11 cellular contexts compared by ENCODE assay signal in the genomic region with DNA sequence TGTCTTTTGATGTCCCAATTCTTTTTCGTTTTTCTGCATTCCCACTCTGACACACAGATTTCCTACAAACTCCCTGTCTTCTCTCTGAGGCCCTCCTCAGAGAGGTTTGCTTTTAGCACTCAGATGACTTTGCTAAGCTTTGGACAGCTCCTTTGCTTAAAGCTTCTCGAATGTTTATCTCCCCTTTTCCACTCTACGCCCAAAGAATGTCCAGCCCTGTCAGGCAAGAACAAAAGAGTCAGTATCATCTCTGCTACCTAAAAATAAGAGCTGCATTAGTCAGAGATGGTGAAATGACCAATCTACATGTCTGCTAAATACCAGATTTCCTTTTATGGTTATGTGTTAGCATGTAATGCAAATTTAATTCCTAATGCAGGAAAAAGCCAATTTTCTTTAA. TPM values are rescaled to one million over a fixed set of nuclear protein-coding genes. Genes with fewer than 3 reads are reported as not detected.
DNase-seq lines count a peak whose midpoint lies in the region; ATAC-seq and TF ChIP-seq lines count a peak whose summit lies in the region.
"Had no signal": no experiment of that assay in that cellular context is flagged by ENCODE, and none has a peak within 500 bp of the region (broad histone marks: within the 10 kb centered on the region; RNA-seq: fewer than 3 reads in every experiment).

No MANE protein-coding gene starts in this region.

- H3K79me1 ChIP-seq in H9 (ENCODE audit: insufficient read depth, low read depth, low read length, poor library complexity, severe bottlenecking), result no peaks in the 10 kb centered on the region

- H3K27me3 Mint-ChIP-seq in H9 (ENCODE audit: low read depth), result no peaks in the 10 kb centered on the region

- H3K9me3 Mint-ChIP-seq in H9, result peaks cover 2% of the 10 kb centered on the region in 2 experiments; a peak in 3 of 5 replicates
- H3K9me3 Mint-ChIP-seq: activated T-cell treated with anti-CD3 and anti-CD28 coated beads, Interleukin-2, amount 50 U/mL, for 4 hours had no signal

- no peaks in the 10 kb centered on the region for H3K4me1 Mint-ChIP-seq in H9

- peaks cover 18% of the 10 kb centered on the region for H3K4me1 ChIP-seq in cardiac muscle cell (ENCODE audit: low read depth)
- H3K4me1 ChIP-seq in ectodermal cell (ENCODE audit: control insufficient read depth, insufficient read depth, low read length), result peaks cover 6% of the 10 kb centered on the region
- H3K4me1 ChIP-seq in H9 (ENCODE audit: insufficient read depth, low read length), result no peaks in the 10 kb centered on the region

- H3K27me3 ChIP-seq in cardiac muscle cell, result no peaks in the 10 kb centered on the region
- no peaks in the 10 kb centered on the region for H3K27me3 ChIP-seq in ectodermal cell (ENCODE audit: control insufficient read depth, insufficient read depth, low read length, poor library complexity, severe bottlenecking)
- H3K27me3 ChIP-seq in layer of hippocampus (ENCODE audit: control insufficient read depth, insufficient read depth, low read length), result no peaks in the 10 kb centered on the region
- no peaks in the 10 kb centered on the region for H3K27me3 ChIP-seq in H9 (ENCODE audit: insufficient read depth, low read length)
- H3K27me3 ChIP-seq: neutrophil had no signal

- no peak overlapping the region for H3K56ac ChIP-seq in H9 (ENCODE audit: insufficient read length, low read depth, low read length)

- WGBS in ectodermal cell, 2 experiments, result 79 to 91% methylated on average over 3 of the region's 3 CpGs
- WGBS in H9 (ENCODE audit: extremely low coverage, insufficient read length, low lambda C conversion rate), result no CpG with 5 or more reads among the region's 3 CpGs

- no peak overlapping the region for H2BK15ac ChIP-seq in H9 (ENCODE audit: low read depth, low read length)

- H3K18ac ChIP-seq in H9 (ENCODE audit: insufficient read length, low read depth, low read length), result no peak overlapping the region

- H2BK5ac ChIP-seq in H9 (ENCODE audit: insufficient read length, low read length), result no peak overlapping the region

- no peaks in the 10 kb centered on the region for H4K20me1 ChIP-seq in H9 (ENCODE audit: control insufficient read depth, insufficient read depth, insufficient read length)

- H4K91ac ChIP-seq in H9 (ENCODE audit: insufficient read length, low read depth, low read length), result no peak overlapping the region

- H2BK12ac ChIP-seq in H9 (ENCODE audit: insufficient read length, low read depth, low read length), result no peak overlapping the region

- no peak overlapping the region for H2AFZ ChIP-seq in H9 (ENCODE audit: low read length)

- no peak overlapping the region for H3K4ac ChIP-seq in H9 (ENCODE audit: low read depth, low read length)

- H3K4me3 ChIP-seq in cardiac muscle cell, result no peak overlapping the region
- no peak overlapping the region for H3K4me3 ChIP-seq in ectodermal cell (ENCODE audit: insufficient read depth, low read depth, low read length)
- H3K4me3 ChIP-seq in coronary artery, result no peak overlapping the region
- H3K4me3 ChIP-seq: GM12878 had no signal

- no peaks in the 10 kb centered on the region for H3K23me2 ChIP-seq in H9 (ENCODE audit: insufficient read length, low read depth, low read length, poor library complexity, severe bottlenecking)

- H3K23ac ChIP-seq in H9 (ENCODE audit: insufficient read length, low read depth, low read length), result no peak overlapping the region

- H3K9ac ChIP-seq in H9 (ENCODE audit: extremely low read depth, insufficient read length, low read length), result no peak overlapping the region

- H3K27ac ChIP-seq in cardiac muscle cell, result peak overlapping the region; percentile 78
- H3K27ac ChIP-seq in ectodermal cell (ENCODE audit: insufficient read depth, low read depth, low read length, poor library complexity, severe bottlenecking), result peak overlapping the region; percentile 6
- H3K27ac ChIP-seq in layer of hippocampus (ENCODE audit: low read depth, low read length), result peak overlapping the region; percentile 12
- H3K27ac ChIP-seq in coronary artery, result no peak overlapping the region
- no peak overlapping the region for H3K27ac ChIP-seq in H9 (ENCODE audit: insufficient read length, low read depth, low read length)
- H3K27ac ChIP-seq: neutrophil had no signal

- TF ChIP-seq CTCF in cardiac muscle cell (IDR thresholded peaks at IDR 0.05; ENCODE audit: low read depth, low read length), result no peak
- no peak for TF ChIP-seq CTCF in coronary artery (IDR thresholded peaks at IDR 0.05)
- TF ChIP-seq CTCF in H9 (conservative IDR thresholded peaks at IDR 0.05), result no peak

- no peak overlapping the region for H2AK5ac ChIP-seq in H9 (ENCODE audit: insufficient read length, low read length)

- H2BK20ac ChIP-seq in H9 (ENCODE audit: low read depth, low read length, poor library complexity, severe bottlenecking), result no peak overlapping the region

- no peak overlapping the region for H3K14ac ChIP-seq in H9 (ENCODE audit: insufficient read depth, low read length)

- no peak overlapping the region for H2BK120ac ChIP-seq in H9 (ENCODE audit: low read depth, low read length, poor library complexity, severe bottlenecking)

- DNase-seq in cardiac muscle cell (ENCODE audit: low read depth in 1 of 2, low spot score in 1 of 2) (peak; percentile 70 to 91), Right ventricle myocardium inferior (ENCODE audit: missing footprints) (no peak), posterior vena cava (ENCODE audit: low spot score) (no peak), coronary artery (ENCODE audit: low spot score) (no peak), H9 (no peak)
- DNase-seq: activated T-cell treated with anti-CD3 and anti-CD28 coated beads, Interleukin-2, amount 50 U/mL, for 4 hours had no signal

- H3K79me2 ChIP-seq in H9 (ENCODE audit: insufficient read depth, low read length), result no peaks in the 10 kb centered on the region

- ATAC-seq in Right ventricle myocardium inferior, result no peak
- no peak for ATAC-seq in HG02571 (IDR thresholded peaks at IDR 0.05; ENCODE audit: unreplicated experiment)
- ATAC-seq: activated T-cell treated with anti-CD3 and anti-CD28 coated beads, Interleukin-2, amount 50 U/mL, for 4 hours; GM12878 had no signal

- no peak overlapping the region for H4K5ac ChIP-seq in H9 (ENCODE audit: insufficient read length, low read depth, low read length)

- no peak overlapping the region for H3T11ph ChIP-seq in H9 (ENCODE audit: low read length)

- no peaks in the 10 kb centered on the region for H3K9me3 ChIP-seq in cardiac muscle cell (ENCODE audit: low read depth)
- H3K9me3 ChIP-seq in ectodermal cell (ENCODE audit: control insufficient read depth, low read length), result no peaks in the 10 kb centered on the region
- H3K9me3 ChIP-seq in H9 (ENCODE audit: control insufficient read depth, low read depth, low read length), result no peaks in the 10 kb centered on the region
- H3K9me3 ChIP-seq: neutrophil had no signal

- intact Hi-C loops in Right ventricle myocardium inferior (cut with DNase I), result no loop called here
- intact Hi-C loops in posterior vena cava (cut with DNase I), result no loop called here

- no peak overlapping the region for H4K8ac ChIP-seq in H9 (replicated peaks; ENCODE audit: insufficient read length, low read depth, low read length)

- H3K27ac Mint-ChIP-seq in H9, result 0 out of 7 replicates have a peak overlapping the region, but pooled peaks of 1 of the 3 experiments have one; percentile 11

- H3K36me3 Mint-ChIP-seq in H9 (ENCODE audit: insufficient read depth in 1 of 3, low read depth in 3 of 3), result peaks cover 21 to 35% (median 33%) of the 10 kb centered on the region in 3 experiments

- H3K36me3 ChIP-seq in cardiac muscle cell (peaks cover 8% of the 10 kb centered on the region), ectodermal cell (ENCODE audit: control insufficient read depth, insufficient read depth, low read length) (no peaks in the 10 kb centered on the region)

- no peak overlapping the region for H3K4me3 Mint-ChIP-seq in H9
- H3K4me3 Mint-ChIP-seq: activated T-cell treated with anti-CD3 and anti-CD28 coated beads, Interleukin-2, amount 50 U/mL, for 4 hours had no signal

- H3K4me2 ChIP-seq in H9 (ENCODE audit: insufficient read depth, insufficient read length, low read length), result no peak overlapping the region

RNA-seq across cellular contexts. Expression of a gene that starts 56.8 kb away (rescaled TPM):
- total RNA-seq in cardiac muscle cell (28.7 and 34.1 TPM in 2 replicates), Right ventricle myocardium inferior (26.6 TPM), posterior vena cava (10 to 100 TPM; 20.5 to 21.2 TPM), H9 (2021) (52.4 and 54.0 TPM in 2 replicates)
- polyA plus RNA-seq in cardiac muscle cell, result 67.6 and 69.0 TPM in 2 replicates
- 43.1 TPM for polyA plus RNA-seq in ectodermal cell (2013, experiment 1 of 4)
- polyA plus RNA-seq in ectodermal cell (2013, experiment 2 of 4), result 41.8 TPM
- polyA plus RNA-seq in ectodermal cell (2013, experiment 3 of 4), result 35.2 TPM
- 36.6 TPM for polyA plus RNA-seq in ectodermal cell (2013, experiment 4 of 4)

Comparison
In these comparisons a context has a peak if more than half of its experiments do, and no peak if none do; other contexts are left out.
1. DNase-seq: peak in cardiac muscle cell (2 of 2); none in Right ventricle myocardium inferior (single experiment), posterior vena cava (single experiment), coronary artery (single experiment) and H9 (single experiment).
2. H3K27ac ChIP-seq: peak in cardiac muscle cell (single experiment), ectodermal cell (single experiment) and layer of hippocampus (single experiment); none in coronary artery (0 of 2) and H9 (single experiment).